ENCODE assay signal across 7 cellular contexts in genomic region chr10:117004627-117005453, GRCh38. TPM values are rescaled to one million over a fixed set of nuclear protein-coding genes. Genes with fewer than 3 reads are reported as not detected.
DNase-seq lines count a peak whose midpoint lies in the region; ATAC-seq and TF ChIP-seq lines count a peak whose summit lies in the region.

A gene with protein sequence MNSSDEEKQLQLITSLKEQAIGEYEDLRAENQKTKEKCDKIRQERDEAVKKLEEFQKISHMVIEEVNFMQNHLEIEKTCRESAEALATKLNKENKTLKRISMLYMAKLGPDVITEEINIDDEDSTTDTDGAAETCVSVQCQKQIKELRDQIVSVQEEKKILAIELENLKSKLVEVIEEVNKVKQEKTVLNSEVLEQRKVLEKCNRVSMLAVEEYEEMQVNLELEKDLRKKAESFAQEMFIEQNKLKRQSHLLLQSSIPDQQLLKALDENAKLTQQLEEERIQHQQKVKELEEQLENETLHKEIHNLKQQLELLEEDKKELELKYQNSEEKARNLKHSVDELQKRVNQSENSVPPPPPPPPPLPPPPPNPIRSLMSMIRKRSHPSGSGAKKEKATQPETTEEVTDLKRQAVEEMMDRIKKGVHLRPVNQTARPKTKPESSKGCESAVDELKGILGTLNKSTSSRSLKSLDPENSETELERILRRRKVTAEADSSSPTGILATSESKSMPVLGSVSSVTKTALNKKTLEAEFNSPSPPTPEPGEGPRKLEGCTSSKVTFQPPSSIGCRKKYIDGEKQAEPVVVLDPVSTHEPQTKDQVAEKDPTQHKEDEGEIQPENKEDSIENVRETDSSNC (minus strand): TSS chr10:117005187. CDS start chr10:117005079, 108 bp downstream.

- H3K36me3 Mint-ChIP-seq in activated B cell treated with CpG ODN at 0.5 μM for 24 hours (ENCODE audit: low read depth): no peaks in the 10 kb centered on the region
- no peaks in the 10 kb centered on the region for H3K36me3 Mint-ChIP-seq in stimulated activated effector memory CD8-positive, alpha-beta T cell treated with anti-CD3 and anti-CD28 coated beads, Interleukin-12 subunit alpha, Interleukin-12 subunit beta, amount 100 ng/mL, for 72 hours

- peaks cover 37% of the 10 kb centered on the region for H3K27me3 Mint-ChIP-seq in activated B cell treated with CpG ODN at 0.5 μM for 24 hours

- no peaks in the 10 kb centered on the region for H3K27me3 ChIP-seq in endocrine pancreas (ENCODE audit: control insufficient read depth, insufficient read depth, low read length)

- no peaks in the 10 kb centered on the region for H3K36me3 ChIP-seq in endocrine pancreas (ENCODE audit: control insufficient read depth, insufficient read depth, low read length)

- H3K9me3 Mint-ChIP-seq in activated B cell treated with CpG ODN at 0.5 μM for 24 hours: no peaks in the 10 kb centered on the region
- no peaks in the 10 kb centered on the region for H3K9me3 Mint-ChIP-seq in stimulated activated effector memory CD8-positive, alpha-beta T cell treated with anti-CD3 and anti-CD28 coated beads, Interleukin-12 subunit alpha, Interleukin-12 subunit beta, amount 100 ng/mL, for 72 hours

- TF ChIP-seq POLR2A in GM18505 (IDR thresholded peaks at IDR 0.05; ENCODE audit: borderline replicate concordance, extremely low read depth, insufficient read depth, insufficient read length): no peak

- TF ChIP-seq CTCF in activated B cell treated with CpG ODN at 0.5 μM for 24 hours (IDR thresholded peaks at IDR 0.05): no peak

- H3K4me3 ChIP-seq in endocrine pancreas (ENCODE audit: control insufficient read depth, insufficient read depth, low read length): peak within 1 kb of the TSS; percentile 56

- CTCF ChIA-PET in activated B cell treated with CpG ODN at 0.5 μM for 24 hours (lab: Charles Lee): interaction anchor here (1.0 to 1.3 kb wide), 2 partner anchors 170 to 208 kb away, joined by 3 read pairs; no protein-coding TSS in a partner anchor

- H3K27ac Mint-ChIP-seq in activated B cell treated with CpG ODN at 0.5 μM for 24 hours: no peak within 1 kb of the TSS
- H3K27ac Mint-ChIP-seq in stimulated activated effector memory CD8-positive, alpha-beta T cell treated with anti-CD3 and anti-CD28 coated beads, Interleukin-12 subunit alpha, Interleukin-12 subunit beta, amount 100 ng/mL, for 72 hours: no peak within 1 kb of the TSS

- DNase-seq in NCI-H2107 (lab: John Stamatoyannopoulos, UW) (peak; percentile 23), activated B cell treated with CpG ODN at 0.5 μM for 24 hours (no peak), medulla oblongata (ENCODE audit: extremely low spot score) (peak; percentile 77)
- no peak for DNase-seq in stimulated activated effector memory CD8-positive, alpha-beta T cell treated with anti-CD3 and anti-CD28 coated beads, Interleukin-12 subunit alpha, Interleukin-12 subunit beta, amount 100 ng/mL, for 72 hours (ENCODE audit: low spot score in 2 of 2)

- peaks cover 8% of the 10 kb centered on the region for H3K4me1 Mint-ChIP-seq in activated B cell treated with CpG ODN at 0.5 μM for 24 hours
- H3K4me1 Mint-ChIP-seq in stimulated activated effector memory CD8-positive, alpha-beta T cell treated with anti-CD3 and anti-CD28 coated beads, Interleukin-12 subunit alpha, Interleukin-12 subunit beta, amount 100 ng/mL, for 72 hours: no peaks in the 10 kb centered on the region

- peaks cover 21% of the 10 kb centered on the region for H3K4me1 ChIP-seq in endocrine pancreas (ENCODE audit: control insufficient read depth, insufficient read depth, low read length)

- H3K4me3 Mint-ChIP-seq in activated B cell treated with CpG ODN at 0.5 μM for 24 hours: peak within 1 kb of the TSS; percentile 80
- peak within 1 kb of the TSS; percentile 49 for H3K4me3 Mint-ChIP-seq in stimulated activated effector memory CD8-positive, alpha-beta T cell treated with anti-CD3 and anti-CD28 coated beads, Interleukin-12 subunit alpha, Interleukin-12 subunit beta, amount 100 ng/mL, for 72 hours

- H3K9me3 ChIP-seq in endocrine pancreas (ENCODE audit: control insufficient read depth, low read length): no peaks in the 10 kb centered on the region

- intact Hi-C loops in activated B cell treated with CpG ODN at 0.5 μM for 24 hours (cut with micrococcal nuclease): no loop called here

- ATAC-seq in GM18505 (IDR thresholded peaks at IDR 0.05; ENCODE audit: unreplicated experiment) (peak; percentile 52), HG02884 (IDR thresholded peaks at IDR 0.05; ENCODE audit: unreplicated experiment) (peak; percentile 49), activated B cell treated with CpG ODN at 0.5 μM for 24 hours (ENCODE audit: low read depth) (peak; percentile 54)
- ATAC-seq in stimulated activated effector memory CD8-positive, alpha-beta T cell treated with anti-CD3 and anti-CD28 coated beads, Interleukin-12 subunit alpha, Interleukin-12 subunit beta, amount 100 ng/mL, for 72 hours: peak; percentile 44

- POLR2A ChIA-PET in activated B cell treated with CpG ODN at 0.5 μM for 24 hours (lab: Charles Lee): no interaction called here

- peak within 1 kb of the TSS; percentile 83 for H3K9ac ChIP-seq in endocrine pancreas (ENCODE audit: control insufficient read depth, insufficient read depth, low read length)

RNA-seq across cellular contexts. Expression of the gene that starts here (rescaled TPM):
- total RNA-seq in activated B cell treated with CpG ODN at 0.5 μM for 24 hours: 0.51 TPM in 1 of 2 replicates, not detected in the other

Comparison
In these comparisons a context has a peak if more than half of its experiments do, and no peak if none do; other contexts are left out.
1. Peak in ATAC-seq in activated B cell treated with CpG ODN at 0.5 μM for 24 hours; RNA of the gene not detected or under 1 TPM.
2. DNase-seq: peak in NCI-H2107 (single experiment) and medulla oblongata (single experiment); none in activated B cell treated with CpG ODN at 0.5 μM for 24 hours (single experiment) and stimulated activated effector memory CD8-positive, alpha-beta T cell treated with anti-CD3 and anti-CD28 coated beads, Interleukin-12 subunit alpha, Interleukin-12 subunit beta, amount 100 ng/mL, for 72 hours (0 of 2).
3. Peak in every context shown above with its lines, with median percentiles within 50 percentile points of each other: ATAC-seq.